In genomic region chr1:149608473-149608872, GRCh38 we compare ENCODE assay signal across 14 cellular contexts. TPM values are rescaled to one million over a fixed set of nuclear protein-coding genes. Genes with fewer than 3 reads are reported as not detected.
DNase-seq lines count a peak whose midpoint lies in the region; TF ChIP-seq lines count a peak whose summit lies in the region.
"Not testable (repeated sequence)": the region's sequence is repeated elsewhere in the genome, so short reads cannot be mapped to it uniquely, and the experiment has no call there.
"Had no signal": no experiment of that assay in that cellular context is flagged by ENCODE, and none has a peak within 500 bp of the region (broad histone marks: within the 10 kb centered on the region; RNA-seq: fewer than 3 reads in every experiment).

No MANE protein-coding gene starts in this region.

- H3K4me3 ChIP-seq in MM.1S (ENCODE audit: low read length); effector memory CD4-positive, alpha-beta T cell (ENCODE audit: insufficient read depth, low read depth, low read length, poor library complexity, severe bottlenecking): not testable (repeated sequence)
- peak overlapping the region; percentile 53; the same call in 1 of the 2 replicates for H3K4me3 ChIP-seq in iPS-20b (ENCODE audit: low read length)
- peak overlapping the region; percentile 43 to 44 for H3K4me3 ChIP-seq in neutrophil (ENCODE audit: low read depth in 1 of 2, low read length in 1 of 2)

- not testable (repeated sequence) for H3K36me3 ChIP-seq in ES-I3 (ENCODE audit: insufficient read depth, low read length); MM.1S (replicated peaks; ENCODE audit: insufficient read depth, low read length); effector memory CD4-positive, alpha-beta T cell (ENCODE audit: control insufficient read depth, insufficient read depth, low read length); iPS-20b (ENCODE audit: insufficient read depth, low read depth, low read length); neutrophil

- DNase-seq in MM.1S = not testable (repeated sequence)
- peak; percentile 46 for DNase-seq in activated CD4-positive, alpha-beta T cell treated with anti-CD3 and anti-CD28 coated beads, Interleukin-2, amount 10 ng/mL, durations not matched to agents 7 days and 5 days
- DNase-seq in activated naive CD4-positive, alpha-beta T cell treated with anti-CD3 and anti-CD28 coated beads for 36 hours = peak; percentile 52
- peak; percentile 15 to 45 (median 30) for DNase-seq in effector memory CD4-positive, alpha-beta T cell

- not testable (repeated sequence) for H3K4me3 Mint-ChIP-seq in activated CD4-positive, alpha-beta T cell treated with anti-CD3 and anti-CD28 coated beads, Interleukin-2, amount 10 ng/mL, durations not matched to agents 7 days and 5 days; activated naive CD4-positive, alpha-beta T cell treated with anti-CD3 and anti-CD28 coated beads for 36 hours

- H4K20me1 ChIP-seq in MM.1S (ENCODE audit: insufficient read depth, low read length) = not testable (repeated sequence)

- not testable (repeated sequence) for H3K27me3 Mint-ChIP-seq in activated CD4-positive, alpha-beta T cell treated with anti-CD3 and anti-CD28 coated beads, Interleukin-2, amount 10 ng/mL, durations not matched to agents 7 days and 5 days; activated naive CD4-positive, alpha-beta T cell treated with anti-CD3 and anti-CD28 coated beads for 36 hours (ENCODE audit: low read depth)

- POLR2A ChIA-PET in activated CD4-positive, alpha-beta T cell treated with anti-CD3 and anti-CD28 coated beads, Interleukin-2, amount 10 ng/mL, durations not matched to agents 7 days and 5 days (lab: Charles Lee) = not testable (repeated sequence)

- not testable (repeated sequence) for H2AFZ ChIP-seq in MM.1S (ENCODE audit: low read length)

- H3K4me2 ChIP-seq in MM.1S (ENCODE audit: low read depth, low read length) = not testable (repeated sequence)

- not testable (repeated sequence) for H3F3A ChIP-seq in MM.1S (ENCODE audit: insufficient read depth, low read length)

- not testable (repeated sequence) for H3K36me3 Mint-ChIP-seq in activated CD4-positive, alpha-beta T cell treated with anti-CD3 and anti-CD28 coated beads, Interleukin-2, amount 10 ng/mL, durations not matched to agents 7 days and 5 days (ENCODE audit: low read depth); activated naive CD4-positive, alpha-beta T cell treated with anti-CD3 and anti-CD28 coated beads for 36 hours (ENCODE audit: low read depth)

- H3K27me3 ChIP-seq in MM.1S (replicated peaks; ENCODE audit: insufficient read depth, low read length); effector memory CD4-positive, alpha-beta T cell (replicated peaks; ENCODE audit: control insufficient read depth, insufficient read depth, low read length, poor library complexity, severe bottlenecking); iPS-20b (ENCODE audit: insufficient read depth, low read length); neutrophil: not testable (repeated sequence)

- H3K4me1 Mint-ChIP-seq in activated CD4-positive, alpha-beta T cell treated with anti-CD3 and anti-CD28 coated beads, Interleukin-2, amount 10 ng/mL, durations not matched to agents 7 days and 5 days; activated naive CD4-positive, alpha-beta T cell treated with anti-CD3 and anti-CD28 coated beads for 36 hours (ENCODE audit: low read depth): not testable (repeated sequence)

- not testable (repeated sequence) for H3K9me3 ChIP-seq in ES-I3 (ENCODE audit: control insufficient read depth, insufficient read depth, low read length); MM.1S (replicated peaks; ENCODE audit: insufficient read depth, low read length); effector memory CD4-positive, alpha-beta T cell (ENCODE audit: control insufficient read depth, low read length); iPS-20b (ENCODE audit: insufficient read depth, low read depth, low read length); neutrophil

- intact Hi-C loops in activated naive CD4-positive, alpha-beta T cell treated with anti-CD3 and anti-CD28 coated beads for 36 hours (cut with micrococcal nuclease) = not testable (repeated sequence)

- CTCF ChIA-PET in activated CD4-positive, alpha-beta T cell treated with anti-CD3 and anti-CD28 coated beads, Interleukin-2, amount 10 ng/mL, durations not matched to agents 7 days and 5 days (lab: Charles Lee); activated naive CD4-positive, alpha-beta T cell treated with anti-CD3 and anti-CD28 coated beads for 36 hours (lab: Charles Lee): not testable (repeated sequence)

- not testable (repeated sequence) for H3K79me2 ChIP-seq in MM.1S (ENCODE audit: low read length)

- H3K9me2 ChIP-seq in MM.1S (replicated peaks; ENCODE audit: insufficient read depth, low read length) = not testable (repeated sequence)

- peak overlapping the region; percentile 37; the same call in 1 of the 2 replicates for H3K9ac ChIP-seq in ES-I3 (ENCODE audit: low read depth, low read length)
- not testable (repeated sequence) for H3K9ac ChIP-seq in MM.1S (ENCODE audit: low read length); iPS-20b (ENCODE audit: low read depth, low read length)

- H3K27ac Mint-ChIP-seq in activated CD4-positive, alpha-beta T cell treated with anti-CD3 and anti-CD28 coated beads, Interleukin-2, amount 10 ng/mL, durations not matched to agents 7 days and 5 days; activated naive CD4-positive, alpha-beta T cell treated with anti-CD3 and anti-CD28 coated beads for 36 hours: not testable (repeated sequence)

- H3K27ac ChIP-seq in MM.1S (ENCODE audit: low read length) = peak overlapping the region; percentile 52; the same call in 1 of the 2 replicates
- H3K27ac ChIP-seq in effector memory CD4-positive, alpha-beta T cell (ENCODE audit: insufficient read depth, low read length, poor library complexity, severe bottlenecking) = peak overlapping the region; percentile 63
- H3K27ac ChIP-seq in iPS-20b (ENCODE audit: low read length) = not testable (repeated sequence)
- H3K27ac ChIP-seq in neutrophil = peak overlapping the region; percentile 72

- TF ChIP-seq CTCF in MM.1S (IDR thresholded peaks at IDR 0.05; ENCODE audit: low read length); neutrophil (IDR thresholded peaks at IDR 0.05): not testable (repeated sequence)

- not testable (repeated sequence) for H3K4me1 ChIP-seq in ES-I3 (ENCODE audit: insufficient read depth, low read length); MM.1S (ENCODE audit: low read length); effector memory CD4-positive, alpha-beta T cell (ENCODE audit: control insufficient read depth, insufficient read depth, low read length, poor library complexity, severe bottlenecking); iPS-20b (ENCODE audit: insufficient read depth, low read length); neutrophil (ENCODE audit: control insufficient read depth in 1 of 2, insufficient read depth in 1 of 2, low read depth in 1 of 2, low read length in 1 of 2)

- H3K9me3 Mint-ChIP-seq in activated CD4-positive, alpha-beta T cell treated with anti-CD3 and anti-CD28 coated beads, Interleukin-2, amount 10 ng/mL, durations not matched to agents 7 days and 5 days; activated naive CD4-positive, alpha-beta T cell treated with anti-CD3 and anti-CD28 coated beads for 36 hours: not testable (repeated sequence)

RNA-seq across cellular contexts. Expression of gene PPIAL4C, which starts 24.8 kb away (rescaled TPM):
- 1 to 10 TPM in 1 of 2 experiments, not detected in 1; 2.0 TPM for total RNA-seq in activated CD4-positive, alpha-beta T cell treated with anti-CD3 and anti-CD28 coated beads, Interleukin-2, amount 10 ng/mL, durations not matched to agents 7 days and 5 days
- total RNA-seq in activated naive CD4-positive, alpha-beta T cell treated with anti-CD3 and anti-CD28 coated beads for 36 hours = under 1 TPM; 0.41 to 0.57 TPM
- total RNA-seq: cardiac septum, foreskin keratinocyte, HepG2, mucosa of descending colon, osteoblast, right cardiac atrium, SJCRH30 had no signal
